Comparison of ENCODE assay signal across 28 cellular contexts in the genomic region with DNA sequence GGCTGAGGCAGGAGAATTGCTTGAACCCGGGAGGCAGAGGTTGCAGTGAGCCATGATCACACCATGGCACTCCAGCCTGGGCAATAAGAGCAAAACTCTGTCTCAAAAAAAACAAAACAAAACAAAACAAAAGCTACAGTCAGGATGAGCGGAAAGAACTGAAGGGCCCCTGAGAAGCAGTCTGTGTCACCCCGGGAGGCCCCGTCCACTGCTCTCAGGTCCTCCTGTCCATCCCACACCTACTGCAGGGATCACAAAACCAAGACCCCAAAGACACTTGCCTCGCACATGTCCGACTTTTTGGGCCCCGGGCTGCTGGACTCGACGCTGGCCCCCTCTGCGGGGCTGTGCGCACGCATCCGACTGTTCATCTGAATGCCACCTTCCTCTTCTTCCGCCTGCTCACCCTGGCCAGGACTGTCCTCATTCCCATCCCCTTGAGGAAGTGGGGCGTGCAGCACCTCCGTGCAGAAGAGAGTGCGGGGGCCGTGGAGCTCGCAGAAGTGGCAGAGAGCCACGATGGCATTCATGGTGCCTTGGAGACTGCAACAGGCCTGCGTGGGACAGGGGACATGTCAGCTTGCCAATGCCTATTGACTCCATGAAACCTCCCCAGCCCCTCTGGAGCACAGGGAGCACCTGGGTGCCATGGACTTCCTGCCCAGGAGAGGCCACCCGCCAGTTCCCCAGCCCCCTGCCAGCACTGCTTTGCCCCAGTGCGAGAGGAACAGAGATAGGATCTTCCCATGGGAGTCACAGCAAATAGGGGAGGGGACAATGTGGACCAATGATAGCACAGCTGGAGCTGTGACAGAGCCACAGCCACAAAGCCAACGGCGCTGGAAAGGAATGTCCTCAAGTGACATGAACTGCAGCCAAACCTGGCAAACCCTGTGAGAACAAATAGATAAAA. TPM values are rescaled to one million over a fixed set of nuclear protein-coding genes. Genes with fewer than 3 reads are reported as not detected.
DNase-seq lines count a peak whose midpoint lies in the region; ATAC-seq, FAIRE-seq and TF ChIP-seq lines count a peak whose summit lies in the region.
"Had no signal": no experiment of that assay in that cellular context is flagged by ENCODE, and none has a peak within 500 bp of the region (broad histone marks: within the 10 kb centered on the region; RNA-seq: fewer than 3 reads in every experiment).

No MANE protein-coding gene starts in this region.

- TF ChIP-seq EP300 in HepG2 (IDR thresholded peaks at IDR 0.05; ENCODE audit: low read depth in 2 of 2, low read length in 2 of 2) (no peak), HepG2 (CRISPR knock-in tag; IDR thresholded peaks at IDR 0.05; ENCODE audit: borderline replicate concordance) (no peak)

- H4K20me1 ChIP-seq in HepG2 (ENCODE audit: insufficient read depth, low read length), result no peaks in the 10 kb centered on the region

- no peak overlapping the region for H3K27ac Mint-ChIP-seq in activated T-helper 2 cell treated with anti-CD3 and anti-CD28 coated beads, Interferon-gamma antibody, Interleukin-2, Interleukin-4, amounts not matched to agents 10 μg/mL and 5 μg/mL and 100 μg/mL, durations not matched to agents 14 hours and 24 hours and 36 hours
- H3K27ac Mint-ChIP-seq in immature natural killer cell, result peak overlapping the region in 1 of 6 donors; percentile 74
- no peak overlapping the region for H3K27ac Mint-ChIP-seq in osteocyte (ENCODE audit: unreplicated experiment)
- H3K27ac Mint-ChIP-seq: CD8-positive, alpha-beta T cell had no signal

- peaks cover 66% of the 10 kb centered on the region for H3K36me3 Mint-ChIP-seq in activated T-helper 2 cell treated with anti-CD3 and anti-CD28 coated beads, Interferon-gamma antibody, Interleukin-2, Interleukin-4, amounts not matched to agents 10 μg/mL and 5 μg/mL and 100 μg/mL, durations not matched to agents 14 hours and 24 hours and 36 hours (ENCODE audit: low read depth)
- H3K36me3 Mint-ChIP-seq in immature natural killer cell, result peaks cover 13 to 38% (median 16%) of the 10 kb centered on the region in 3 donors
- peaks cover 53% of the 10 kb centered on the region for H3K36me3 Mint-ChIP-seq in osteocyte (ENCODE audit: unreplicated experiment)

- H3K9me3 ChIP-seq in HepG2 (ENCODE audit: low read length) (no peaks in the 10 kb centered on the region), skeletal muscle tissue (ENCODE audit: control insufficient read depth in 3 of 3, low read length in 3 of 3) (no peaks in the 10 kb centered on the region)
- H3K9me3 ChIP-seq: thyroid gland had no signal

- WGBS in HepG2 (ENCODE audit: low lambda C conversion rate), result 95% methylated on average over 25 of the region's 25 CpGs

- no peak overlapping the region for H2AFZ ChIP-seq in HepG2 (ENCODE audit: low read length)

- CTCF ChIA-PET in HepG2 (lab: Yijun Ruan, JAX; ENCODE audit: low intra/inter-chr PET ratio, low total read pairs), result no interaction called here

- peak in 65 of 76 experiments; percentile 13 to 81 (median 48) for DNase-seq in HUDEP-2 (lab: John Stamatoyannopoulos, UW; ENCODE audit: unreplicated experiment in 76 of 76)
- DNase-seq in coronary artery (ENCODE audit: low spot score), result peak; percentile 73
- DNase-seq in HepG2 (ENCODE audit: low spot score), result no peak
- DNase-seq in activated T-helper 2 cell treated with anti-CD3 and anti-CD28 coated beads, Interferon-gamma antibody, Interleukin-2, Interleukin-4, amounts not matched to agents 10 μg/mL and 5 μg/mL and 100 μg/mL, durations not matched to agents 14 hours and 24 hours and 36 hours (ENCODE audit: low spot score), result no peak
- DNase-seq in immature natural killer cell, result no peak
- DNase-seq in osteocyte (ENCODE audit: extremely low spot score, unreplicated experiment), result no peak
- DNase-seq: activated CD4-positive, alpha-beta T cell treated with anti-CD3 and anti-CD28 coated beads, Interleukin-2, amount 50 U/mL, for 48 hours; activated CD4-positive, CD25-positive, alpha-beta regulatory T cell; activated gamma-delta T cell treated with Interleukin-2 at 50 U/mL for 16 hours; activated T-cell treated with anti-CD3 and anti-CD28 coated beads for 4 hours; CD8-positive, alpha-beta T cell; dermis blood vessel endothelial cell; DMS153; Kasumi-1; NCI-H1694 treated with DMSO at 0.1 percent for 48 hours; NCI-H2227 treated with DMSO at 0.1 percent for 48 hours; NCI-H748 treated with DMSO at 0.1 percent for 48 hours; stimulated activated CD4-positive, alpha-beta T cell treated with anti-CD3 and anti-CD28 coated beads, Interleukin-2, amount 100 ng/mL, for 24 hours; T1000 had no signal

- TF ChIP-seq POLR2A in HepG2 (IDR thresholded peaks at IDR 0.05; ENCODE audit: insufficient read depth in 1 of 2, low read depth in 2 of 2, low read length in 2 of 2), result no peak

- H3K4me3 ChIP-seq in coronary artery (no peak overlapping the region), HepG2 (replicated peaks in 1 of 3; ENCODE audit: insufficient read depth in 1 of 3, low read depth in 2 of 3, low read length in 3 of 3) (no peak overlapping the region), skeletal muscle tissue (ENCODE audit: low read length in 3 of 3) (no peak overlapping the region)
- H3K4me3 ChIP-seq: skin epidermis, thyroid gland had no signal

- no peaks in the 10 kb centered on the region for H3K4me1 Mint-ChIP-seq in activated T-helper 2 cell treated with anti-CD3 and anti-CD28 coated beads, Interferon-gamma antibody, Interleukin-2, Interleukin-4, amounts not matched to agents 10 μg/mL and 5 μg/mL and 100 μg/mL, durations not matched to agents 14 hours and 24 hours and 36 hours (ENCODE audit: low read depth)
- peaks cover 4 to 6% of the 10 kb centered on the region in 2 donors for H3K4me1 Mint-ChIP-seq in immature natural killer cell
- H3K4me1 Mint-ChIP-seq in osteocyte (ENCODE audit: unreplicated experiment), result peaks cover 7% of the 10 kb centered on the region

- no peaks in the 10 kb centered on the region for H3K9me3 Mint-ChIP-seq in activated T-helper 2 cell treated with anti-CD3 and anti-CD28 coated beads, Interferon-gamma antibody, Interleukin-2, Interleukin-4, amounts not matched to agents 10 μg/mL and 5 μg/mL and 100 μg/mL, durations not matched to agents 14 hours and 24 hours and 36 hours
- H3K9me3 Mint-ChIP-seq in immature natural killer cell (no peaks in the 10 kb centered on the region), osteocyte (ENCODE audit: unreplicated experiment) (no peaks in the 10 kb centered on the region)
- H3K9me3 Mint-ChIP-seq: CD8-positive, alpha-beta T cell; stimulated activated effector memory CD8-positive, alpha-beta T cell treated with anti-CD3 and anti-CD28 coated beads, Interleukin-12 subunit alpha, Interleukin-12 subunit beta, amount 100 ng/mL, for 72 hours had no signal

- H3K79me2 ChIP-seq in HepG2 (ENCODE audit: insufficient read depth, low read length), result peaks cover 4% of the 10 kb centered on the region

- H3K27ac ChIP-seq in coronary artery, result peak overlapping the region in 1 of 2 donors; percentile 40
- H3K27ac ChIP-seq in HepG2 (ENCODE audit: extremely low read length, insufficient read depth, low read length), result no peak overlapping the region
- H3K27ac ChIP-seq in skeletal muscle tissue (ENCODE audit: low read depth, low read length), result peak overlapping the region; percentile 37
- H3K27ac ChIP-seq: epithelial cell of prostate, skin epidermis, thyroid gland had no signal

- POLR2A ChIA-PET in HepG2 (lab: Yijun Ruan, JAX), result interaction anchor here (1.2 kb wide), 1 partner anchor 53 kb away, joined by 3 read pairs; no protein-coding TSS in a partner anchor

- ATAC-seq in HepG2 (no peak), HG02642 (IDR thresholded peaks at IDR 0.05; ENCODE audit: poor library complexity, unreplicated experiment) (no peak)
- ATAC-seq: CD8-positive, alpha-beta T cell; HCT116 had no signal

- H3K36me3 ChIP-seq in HepG2 (replicated peaks in 1 of 2; ENCODE audit: control insufficient read depth in 1 of 2, insufficient read depth in 2 of 2, low read length in 2 of 2), result peaks cover 47 to 92% of the 10 kb centered on the region in 2 experiments
- peaks cover 82 to 97% (median 83%) of the 10 kb centered on the region in 3 donors for H3K36me3 ChIP-seq in skeletal muscle tissue (ENCODE audit: control insufficient read depth in 3 of 3, insufficient read depth in 3 of 3, low read length in 3 of 3)

- TF ChIP-seq RAD21 in HepG2 (CRISPR knock-in tag; IDR thresholded peaks at IDR 0.05), result no peak

- no peaks in the 10 kb centered on the region for H3K27me3 Mint-ChIP-seq in activated T-helper 2 cell treated with anti-CD3 and anti-CD28 coated beads, Interferon-gamma antibody, Interleukin-2, Interleukin-4, amounts not matched to agents 10 μg/mL and 5 μg/mL and 100 μg/mL, durations not matched to agents 14 hours and 24 hours and 36 hours (ENCODE audit: low read depth)
- H3K27me3 Mint-ChIP-seq in immature natural killer cell (ENCODE audit: low read depth in 3 of 3), result no peaks in the 10 kb centered on the region
- no peaks in the 10 kb centered on the region for H3K27me3 Mint-ChIP-seq in osteocyte (ENCODE audit: unreplicated experiment)

- TF ChIP-seq CTCF in coronary artery (IDR thresholded peaks at IDR 0.05) (no peak), HepG2 (CRISPR knock-in tag; IDR thresholded peaks at IDR 0.05) (no peak), osteocyte (IDR thresholded peaks at IDR 0.05) (no peak)

- BruUV-seq in HepG2 (replicated peaks; lab: Mats Ljungman, UMichigan), result no TSS peak

- H3K4me2 ChIP-seq in HepG2 (ENCODE audit: low read depth, low read length), result no peak overlapping the region

- H3K9ac ChIP-seq in HepG2 (ENCODE audit: insufficient read depth, low read depth, low read length) (no peak overlapping the region), skeletal muscle tissue (ENCODE audit: low read depth in 1 of 3, low read length in 3 of 3) (peak overlapping the region in 1 of 3 donors; percentile 74)

- intact Hi-C loops in HepG2 (cut with micrococcal nuclease; ENCODE audit: unreplicated experiment), result no loop called here
- intact Hi-C loops in activated T-helper 2 cell treated with anti-CD3 and anti-CD28 coated beads, Interferon-gamma antibody, Interleukin-2, Interleukin-4, amounts not matched to agents 10 μg/mL and 5 μg/mL and 100 μg/mL, durations not matched to agents 14 hours and 24 hours and 36 hours (cut with micrococcal nuclease), result no loop called here

- no peak for FAIRE-seq in HepG2 (lab: Jason Lieb, UNC)
- FAIRE-seq: keratinocyte had no signal

- H3K27me3 ChIP-seq in HepG2 (ENCODE audit: control insufficient read depth in 1 of 2, insufficient read depth in 2 of 2, low read length in 2 of 2) (no peaks in the 10 kb centered on the region), skeletal muscle tissue (ENCODE audit: control insufficient read depth in 3 of 3, insufficient read depth in 3 of 3, low read length in 3 of 3) (no peaks in the 10 kb centered on the region)
- H3K27me3 ChIP-seq: thyroid gland had no signal

- peaks cover 13% of the 10 kb centered on the region for H3K4me1 ChIP-seq in HepG2 (ENCODE audit: insufficient read depth, low read length)
- H3K4me1 ChIP-seq in skeletal muscle tissue (ENCODE audit: control insufficient read depth in 3 of 3, insufficient read depth in 3 of 3, low read length in 3 of 3), result peaks cover 16 to 38% (median 38%) of the 10 kb centered on the region in 3 donors
- H3K4me1 ChIP-seq: thyroid gland had no signal

- H3K4me3 Mint-ChIP-seq in activated T-helper 2 cell treated with anti-CD3 and anti-CD28 coated beads, Interferon-gamma antibody, Interleukin-2, Interleukin-4, amounts not matched to agents 10 μg/mL and 5 μg/mL and 100 μg/mL, durations not matched to agents 14 hours and 24 hours and 36 hours (ENCODE audit: low read depth), result no peak overlapping the region
- H3K4me3 Mint-ChIP-seq in immature natural killer cell (no peak overlapping the region), osteocyte (ENCODE audit: unreplicated experiment) (no peak overlapping the region)
- H3K4me3 Mint-ChIP-seq: CD8-positive, alpha-beta T cell; stimulated activated effector memory CD8-positive, alpha-beta T cell treated with anti-CD3 and anti-CD28 coated beads, Interleukin-12 subunit alpha, Interleukin-12 subunit beta, amount 100 ng/mL, for 72 hours had no signal

- in situ Hi-C loops in HepG2 (cut with HindIII; ENCODE audit: extremely low pct_ligation_motif_present, low pct_unique_long_range_greater_than_20kb), result no loop called here

RNA-seq across cellular contexts. Expression of gene FLCN, which starts 9.1 kb away (rescaled TPM):
- total RNA-seq in HepG2 (2016; rRNA removed; fragmentation: Illumina TruSeq; extraction: Trizol) (21.8 and 24.9 TPM in 2 replicates), skeletal muscle tissue (20.9 TPM), osteocyte (91.1 and 97.1 TPM in 2 replicates)
- total RNA-seq in HepG2 (2016; cell fraction: cytosol; rRNA removed; fragmentation: Illumina TruSeq; extraction: Trizol; ENCODE audit: low read depth), result 6.3 and 6.9 TPM in 2 replicates
- total RNA-seq in HepG2 (2016; cell fraction: insoluble cytoplasmic fraction; rRNA removed; fragmentation: Illumina TruSeq; extraction: Trizol), result 21.4 and 25.3 TPM in 2 replicates
- 12.0 and 12.3 TPM in 2 replicates for total RNA-seq in HepG2 (2016; cell fraction: membrane; rRNA removed; fragmentation: Illumina TruSeq; extraction: Trizol)
- 19.9 and 26.2 TPM in 2 replicates for total RNA-seq in HepG2 (2016; cell fraction: nucleus; rRNA removed; fragmentation: Illumina TruSeq; extraction: Trizol)
- polyA plus RNA-seq in HepG2 (2011; rRNA removed) (16.6 and 20.2 TPM in 2 replicates), immature natural killer cell (1 to 10 TPM; 1.4 to 6.6 (median 5.9) TPM)
- polyA plus RNA-seq in HepG2 (2011; cell fraction: cytosol; rRNA removed), result 9.1 and 11.6 TPM in 2 replicates
- polyA plus RNA-seq in HepG2 (2011; cell fraction: nucleus; rRNA removed), result 35.9 and 37.1 TPM in 2 replicates
- 13.4 and 13.9 TPM in 2 replicates for polyA plus RNA-seq in HepG2 (2012)
- polyA plus RNA-seq in HepG2 (2016; cell fraction: cytosol; fragmentation: Illumina TruSeq; extraction: Trizol; ENCODE audit: low read depth), result 1.3 and 1.9 TPM in 2 replicates
- polyA plus RNA-seq in HepG2 (2016; cell fraction: insoluble cytoplasmic fraction; fragmentation: Illumina TruSeq; extraction: Trizol; ENCODE audit: low read depth), result 12.1 and 14.3 TPM in 2 replicates
- polyA plus RNA-seq in HepG2 (2016; cell fraction: membrane; fragmentation: Illumina TruSeq; extraction: Trizol; ENCODE audit: low read depth), result 3.4 TPM in 2 replicates
- 41.6 and 44.8 TPM in 2 replicates for polyA plus RNA-seq in HepG2 (2016; cell fraction: nucleus; fragmentation: Illumina TruSeq; extraction: Trizol; ENCODE audit: insufficient read depth, low read depth)
- polyA minus RNA-seq in HepG2 (2011; rRNA and poly(A)+ RNA removed; ENCODE audit: low replicate concordance), result 28.0 and 42.8 TPM in 2 replicates
- 9.6 and 9.9 TPM in 2 replicates for polyA minus RNA-seq in HepG2 (2011; cell fraction: cytosol; rRNA and poly(A)+ RNA removed)
- 25.4 and 26.4 TPM in 2 replicates for polyA minus RNA-seq in HepG2 (2011; cell fraction: nucleus; rRNA and poly(A)+ RNA removed)
- total RNA-seq in activated T-helper 2 cell treated with anti-CD3 and anti-CD28 coated beads, Interferon-gamma antibody, Interleukin-2, Interleukin-4, amounts not matched to agents 10 μg/mL and 5 μg/mL and 100 μg/mL, durations not matched to agents 14 hours and 24 hours and 36 hours, result 27.7 and 30.4 TPM in 2 replicates

RNA-seq across cellular contexts. Expression of gene PLD6, which starts 21.7 kb away (rescaled TPM):
- total RNA-seq in HepG2 (2016; rRNA removed; fragmentation: Illumina TruSeq; extraction: Trizol), result 6.4 and 11.4 TPM in 2 replicates
- total RNA-seq in HepG2 (2016; cell fraction: cytosol; rRNA removed; fragmentation: Illumina TruSeq; extraction: Trizol; ENCODE audit: low read depth), result 3.0 and 3.5 TPM in 2 replicates
- total RNA-seq in HepG2 (2016; cell fraction: insoluble cytoplasmic fraction; rRNA removed; fragmentation: Illumina TruSeq; extraction: Trizol), result 5.8 and 11.8 TPM in 2 replicates
- total RNA-seq in HepG2 (2016; cell fraction: membrane; rRNA removed; fragmentation: Illumina TruSeq; extraction: Trizol), result 9.3 and 9.7 TPM in 2 replicates
- 10.6 and 11.8 TPM in 2 replicates for total RNA-seq in HepG2 (2016; cell fraction: nucleus; rRNA removed; fragmentation: Illumina TruSeq; extraction: Trizol)
- 4.8 and 5.2 TPM in 2 replicates for polyA plus RNA-seq in HepG2 (2011; rRNA removed)
- polyA plus RNA-seq in HepG2 (2011; cell fraction: cytosol; rRNA removed), result 4.0 and 4.1 TPM in 2 replicates
- polyA plus RNA-seq in HepG2 (2011; cell fraction: nucleus; rRNA removed), result 3.9 and 4.4 TPM in 2 replicates
- polyA plus RNA-seq in HepG2 (2012), result 4.5 and 5.6 TPM in 2 replicates
- 1.8 and 2.0 TPM in 2 replicates for polyA plus RNA-seq in HepG2 (2016; cell fraction: cytosol; fragmentation: Illumina TruSeq; extraction: Trizol; ENCODE audit: low read depth)
- 5.1 and 5.4 TPM in 2 replicates for polyA plus RNA-seq in HepG2 (2016; cell fraction: insoluble cytoplasmic fraction; fragmentation: Illumina TruSeq; extraction: Trizol; ENCODE audit: low read depth)
- polyA plus RNA-seq in HepG2 (2016; cell fraction: membrane; fragmentation: Illumina TruSeq; extraction: Trizol; ENCODE audit: low read depth), result 3.9 and 4.0 TPM in 2 replicates
- polyA plus RNA-seq in HepG2 (2016; cell fraction: nucleus; fragmentation: Illumina TruSeq; extraction: Trizol; ENCODE audit: insufficient read depth, low read depth), result 17.5 and 18.2 TPM in 2 replicates
- 7.8 TPM in 2 replicates for polyA minus RNA-seq in HepG2 (2011; rRNA and poly(A)+ RNA removed; ENCODE audit: low replicate concordance)
- polyA minus RNA-seq in HepG2 (2011; cell fraction: cytosol; rRNA and poly(A)+ RNA removed), result 3.1 and 3.6 TPM in 2 replicates
- 4.5 and 6.3 TPM in 2 replicates for polyA minus RNA-seq in HepG2 (2011; cell fraction: nucleus; rRNA and poly(A)+ RNA removed)
- total RNA-seq in skeletal muscle tissue, result 4.2 TPM
- 8.5 and 9.1 TPM in 2 replicates for total RNA-seq in activated T-helper 2 cell treated with anti-CD3 and anti-CD28 coated beads, Interferon-gamma antibody, Interleukin-2, Interleukin-4, amounts not matched to agents 10 μg/mL and 5 μg/mL and 100 μg/mL, durations not matched to agents 14 hours and 24 hours and 36 hours
- polyA plus RNA-seq in immature natural killer cell, result 1 to 10 TPM in 2 of 3 donors, under 1 TPM in 1; 0.41 to 2.5 (median 1.4) TPM
- total RNA-seq in osteocyte, result 0.81 and 1.3 TPM in 2 replicates
- total RNA-seq: HT1080 had no signal

RNA-seq across cellular contexts. Expression of gene COPS3, which starts 53.2 kb away (rescaled TPM):
- total RNA-seq in HepG2 (2016; rRNA removed; fragmentation: Illumina TruSeq; extraction: Trizol) (103 and 143 TPM in 2 replicates), skeletal muscle tissue (89.2 TPM), osteocyte (54.9 and 55.9 TPM in 2 replicates)
- 86.6 and 90.0 TPM in 2 replicates for total RNA-seq in HepG2 (2016; cell fraction: cytosol; rRNA removed; fragmentation: Illumina TruSeq; extraction: Trizol; ENCODE audit: low read depth)
- total RNA-seq in HepG2 (2016; cell fraction: insoluble cytoplasmic fraction; rRNA removed; fragmentation: Illumina TruSeq; extraction: Trizol), result 106 and 142 TPM in 2 replicates
- total RNA-seq in HepG2 (2016; cell fraction: membrane; rRNA removed; fragmentation: Illumina TruSeq; extraction: Trizol), result 113 and 114 TPM in 2 replicates
- 38.3 and 49.0 TPM in 2 replicates for total RNA-seq in HepG2 (2016; cell fraction: nucleus; rRNA removed; fragmentation: Illumina TruSeq; extraction: Trizol)
- polyA plus RNA-seq in HepG2 (2011; rRNA removed) (34.1 and 46.3 TPM in 2 replicates), immature natural killer cell (100 to 1,000 TPM in 1 of 3 donors, 10 to 100 TPM in 2; 93.7 to 120 (median 95.9) TPM)
- polyA plus RNA-seq in HepG2 (2011; cell fraction: cytosol; rRNA removed), result 32.8 and 38.8 TPM in 2 replicates
- 17.3 and 22.4 TPM in 2 replicates for polyA plus RNA-seq in HepG2 (2011; cell fraction: nucleus; rRNA removed)
- 40.8 and 44.7 TPM in 2 replicates for polyA plus RNA-seq in HepG2 (2012)
- 70.5 and 78.2 TPM in 2 replicates for polyA plus RNA-seq in HepG2 (2016; cell fraction: cytosol; fragmentation: Illumina TruSeq; extraction: Trizol; ENCODE audit: low read depth)
- polyA plus RNA-seq in HepG2 (2016; cell fraction: insoluble cytoplasmic fraction; fragmentation: Illumina TruSeq; extraction: Trizol; ENCODE audit: low read depth), result 115 TPM in 2 replicates
- 74.5 and 76.2 TPM in 2 replicates for polyA plus RNA-seq in HepG2 (2016; cell fraction: membrane; fragmentation: Illumina TruSeq; extraction: Trizol; ENCODE audit: low read depth)
- 51.6 and 59.0 TPM in 2 replicates for polyA plus RNA-seq in HepG2 (2016; cell fraction: nucleus; fragmentation: Illumina TruSeq; extraction: Trizol; ENCODE audit: insufficient read depth, low read depth)
- 37.5 and 148 TPM in 2 replicates for polyA minus RNA-seq in HepG2 (2011; rRNA and poly(A)+ RNA removed; ENCODE audit: low replicate concordance)
- 27.9 and 30.0 TPM in 2 replicates for polyA minus RNA-seq in HepG2 (2011; cell fraction: cytosol; rRNA and poly(A)+ RNA removed)
- 26.8 and 31.8 TPM in 2 replicates for polyA minus RNA-seq in HepG2 (2011; cell fraction: nucleus; rRNA and poly(A)+ RNA removed)
- 102 and 106 TPM in 2 replicates for total RNA-seq in activated T-helper 2 cell treated with anti-CD3 and anti-CD28 coated beads, Interferon-gamma antibody, Interleukin-2, Interleukin-4, amounts not matched to agents 10 μg/mL and 5 μg/mL and 100 μg/mL, durations not matched to agents 14 hours and 24 hours and 36 hours

Comparison
In these comparisons a context has a peak if more than half of its experiments do, and no peak if none do; other contexts are left out.
1. DNase-seq: peak in HUDEP-2 (65 of 76) and coronary artery (single experiment); none in HepG2 (single experiment), activated T-helper 2 cell treated with anti-CD3 and anti-CD28 coated beads, Interferon-gamma antibody, Interleukin-2, Interleukin-4, amounts not matched to agents 10 μg/mL and 5 μg/mL and 100 μg/mL, durations not matched to agents 14 hours and 24 hours and 36 hours (single experiment), immature natural killer cell (0 of 3) and osteocyte (single experiment).